2 cellular contexts compared by ENCODE assay signal in genomic region chr17:73696251-73696650, GRCh38.
TF ChIP-seq lines count a peak whose summit lies in the region.

No MANE protein-coding gene starts in this region.

TF ChIP-seq in WTC11, 78 proteins besides CTCF, POLR2A, EP300 and RAD21:
- TF ChIP-seq TEAD1 (CRISPR knock-in tag; IDR thresholded peaks at IDR 0.05) (no peak), ZNF138 (CRISPR knock-in tag; conservative IDR thresholded peaks at IDR 0.05) (no peak), NFE2L1 (CRISPR knock-in tag; IDR thresholded peaks at IDR 0.05) (0 out of 2 replicates have a peak, but pooled peaks have one; percentile 26), NFYB (CRISPR knock-in tag; conservative IDR thresholded peaks at IDR 0.05; ENCODE audit: low read depth) (no peak), GTF2I (CRISPR knock-in tag; conservative IDR thresholded peaks at IDR 0.05) (no peak)

TF ChIP-seq in endothelial cell of umbilical vein, 7 proteins besides CTCF, POLR2A, EP300 and RAD21:
- TF ChIP-seq JUN (IDR thresholded peaks at IDR 0.05; ENCODE audit: borderline replicate concordance, insufficient read depth, insufficient read length, low read depth), result no peak
- TF ChIP-seq, protein P1, sequence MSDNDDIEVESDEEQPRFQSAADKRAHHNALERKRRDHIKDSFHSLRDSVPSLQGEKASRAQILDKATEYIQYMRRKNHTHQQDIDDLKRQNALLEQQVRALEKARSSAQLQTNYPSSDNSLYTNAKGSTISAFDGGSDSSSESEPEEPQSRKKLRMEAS (IDR thresholded peaks at IDR 0.05; ENCODE audit: insufficient read depth, insufficient read length), result peak; percentile 16
TF ChIP-seq in endothelial cell of umbilical vein: peak in this region for 1.
